Comparison of ENCODE assay signal across 2 cellular contexts in genomic region chr15:68614621-68615035, GRCh38.
TF ChIP-seq lines count a peak whose summit lies in the region.

No MANE protein-coding gene starts in this region.

TF ChIP-seq in IMR-90, 13 proteins besides CTCF, POLR2A, EP300 and RAD21:
- TF ChIP-seq CHD1 (IDR thresholded peaks at IDR 0.05; ENCODE audit: low read depth, low read length) (no peak), FOS (IDR thresholded peaks at IDR 0.05; ENCODE audit: low read depth, low read length) (no peak), RFX5 (IDR thresholded peaks at IDR 0.05; ENCODE audit: low read depth, low read length) (no peak), MAFK (IDR thresholded peaks at IDR 0.05; ENCODE audit: low read depth, low read length) (no peak), BHLHE40 (IDR thresholded peaks at IDR 0.05; ENCODE audit: low read depth, low read length) (no peak), SMC3 (IDR thresholded peaks at IDR 0.05; ENCODE audit: low read depth, low read length) (no peak), CEBPB (IDR thresholded peaks at IDR 0.05; ENCODE audit: low read depth, low read length) (no peak), MXI1 (IDR thresholded peaks at IDR 0.05; ENCODE audit: borderline replicate concordance, low read depth, low read length) (no peak), ELK1 (IDR thresholded peaks at IDR 0.05; ENCODE audit: borderline replicate concordance, low read depth, low read length) (no peak), RCOR1 (IDR thresholded peaks at IDR 0.05; ENCODE audit: insufficient replicate concordance, low read length) (no peak), NFE2L2 (IDR thresholded peaks at IDR 0.05; ENCODE audit: low read depth, low read length) (no peak)

TF ChIP-seq in H1, 55 proteins besides CTCF, POLR2A, EP300 and RAD21:
- 0 out of 2 replicates have a peak, but pooled peaks have one; percentile 35 for TF ChIP-seq CHD2 (IDR thresholded peaks at IDR 0.05; ENCODE audit: low read length)
- peak; percentile 49 for TF ChIP-seq ASH2L (IDR thresholded peaks at IDR 0.05; ENCODE audit: low read length)
- TF ChIP-seq RBBP5 (IDR thresholded peaks at IDR 0.05; ENCODE audit: borderline replicate concordance, low read depth, low read length), result peak; percentile 88; the same call in 1 of the 2 replicates
- TF ChIP-seq ATF2 (IDR thresholded peaks at IDR 0.05; ENCODE audit: low read length), result no peak
- no peak for TF ChIP-seq KDM1A (IDR thresholded peaks at IDR 0.05; ENCODE audit: borderline replicate concordance, low read length)
- no peak for TF ChIP-seq E2F6 (IDR thresholded peaks at IDR 0.05)
- TF ChIP-seq SP1 (IDR thresholded peaks at IDR 0.05; ENCODE audit: low read depth, low read length), result 0 out of 2 replicates have a peak, but pooled peaks have one; percentile 24
